1 cellular context compared by ENCODE assay signal in the genomic region with DNA sequence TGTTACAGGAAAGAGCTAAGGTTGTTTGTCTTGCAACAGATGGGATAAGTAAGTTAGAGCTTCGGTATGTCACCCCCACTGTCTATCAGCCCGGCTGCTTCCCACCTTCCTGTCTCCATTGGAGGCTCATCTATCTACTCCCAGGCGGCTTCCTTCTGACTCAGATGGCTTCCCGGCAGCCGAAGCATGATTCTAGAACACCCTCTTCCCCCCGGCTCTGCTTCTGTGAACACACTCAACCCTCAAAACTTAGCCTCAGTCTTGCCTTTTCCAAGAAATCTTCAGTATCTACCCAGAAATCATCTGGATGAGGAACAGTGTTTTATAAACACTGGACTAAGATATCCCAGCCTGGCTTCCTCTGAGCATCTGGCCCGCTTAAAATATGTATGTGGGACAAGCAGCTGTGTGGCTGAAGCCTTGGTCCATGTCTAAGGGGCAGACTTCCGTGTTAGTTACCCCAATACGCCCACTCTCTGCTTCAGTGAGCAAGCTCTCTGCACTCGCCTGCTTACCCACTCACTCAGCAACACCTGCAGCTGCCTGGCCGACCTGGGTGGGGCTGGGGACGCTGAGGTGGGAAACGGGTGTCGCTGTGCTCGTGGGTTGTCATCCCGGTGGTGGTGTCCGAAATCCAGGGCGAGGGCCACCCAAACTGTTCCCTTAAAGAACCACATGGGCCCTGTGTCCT.
TF ChIP-seq lines count a peak whose summit lies in the region.

No MANE protein-coding gene starts in this region.

TF ChIP-seq in GM12878, 131 proteins besides CTCF, POLR2A, EP300 and RAD21:
- TF ChIP-seq, protein P1, sequence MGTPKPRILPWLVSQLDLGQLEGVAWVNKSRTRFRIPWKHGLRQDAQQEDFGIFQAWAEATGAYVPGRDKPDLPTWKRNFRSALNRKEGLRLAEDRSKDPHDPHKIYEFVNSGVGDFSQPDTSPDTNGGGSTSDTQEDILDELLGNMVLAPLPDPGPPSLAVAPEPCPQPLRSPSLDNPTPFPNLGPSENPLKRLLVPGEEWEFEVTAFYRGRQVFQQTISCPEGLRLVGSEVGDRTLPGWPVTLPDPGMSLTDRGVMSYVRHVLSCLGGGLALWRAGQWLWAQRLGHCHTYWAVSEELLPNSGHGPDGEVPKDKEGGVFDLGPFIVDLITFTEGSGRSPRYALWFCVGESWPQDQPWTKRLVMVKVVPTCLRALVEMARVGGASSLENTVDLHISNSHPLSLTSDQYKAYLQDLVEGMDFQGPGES (IDR thresholded peaks at IDR 0.05), result no peak
- TF ChIP-seq ZNF622 (IDR thresholded peaks at IDR 0.05) (no peak), ZBED1 (IDR thresholded peaks at IDR 0.05; ENCODE audit: borderline replicate concordance) (no peak), KLF5 (IDR thresholded peaks at IDR 0.05; ENCODE audit: partially characterized antibody) (no peak), SIN3A (IDR thresholded peaks at IDR 0.05; ENCODE audit: low read depth, low read length) (no peak), KAT2A (conservative IDR thresholded peaks at IDR 0.05; ENCODE audit: control insufficient read depth, low read depth, low read length) (no peak), CREB1 (IDR thresholded peaks at IDR 0.05; ENCODE audit: low read depth) (no peak), NR2C1 (IDR thresholded peaks at IDR 0.05) (no peak), BMI1 (IDR thresholded peaks at IDR 0.05; ENCODE audit: borderline replicate concordance) (no peak), ASH2L (IDR thresholded peaks at IDR 0.05; ENCODE audit: borderline replicate concordance, low read depth) (no peak), ZNF217 (IDR thresholded peaks at IDR 0.05) (no peak)
- TF ChIP-seq, protein P2, sequence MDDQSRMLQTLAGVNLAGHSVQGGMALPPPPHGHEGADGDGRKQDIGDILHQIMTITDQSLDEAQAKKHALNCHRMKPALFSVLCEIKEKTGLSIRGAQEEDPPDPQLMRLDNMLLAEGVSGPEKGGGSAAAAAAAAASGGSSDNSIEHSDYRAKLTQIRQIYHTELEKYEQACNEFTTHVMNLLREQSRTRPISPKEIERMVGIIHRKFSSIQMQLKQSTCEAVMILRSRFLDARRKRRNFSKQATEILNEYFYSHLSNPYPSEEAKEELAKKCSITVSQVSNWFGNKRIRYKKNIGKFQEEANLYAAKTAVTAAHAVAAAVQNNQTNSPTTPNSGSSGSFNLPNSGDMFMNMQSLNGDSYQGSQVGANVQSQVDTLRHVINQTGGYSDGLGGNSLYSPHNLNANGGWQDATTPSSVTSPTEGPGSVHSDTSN (IDR thresholded peaks at IDR 0.05; ENCODE audit: insufficient replicate concordance, low read depth, low read length), result no peak
- TF ChIP-seq, protein P3, sequence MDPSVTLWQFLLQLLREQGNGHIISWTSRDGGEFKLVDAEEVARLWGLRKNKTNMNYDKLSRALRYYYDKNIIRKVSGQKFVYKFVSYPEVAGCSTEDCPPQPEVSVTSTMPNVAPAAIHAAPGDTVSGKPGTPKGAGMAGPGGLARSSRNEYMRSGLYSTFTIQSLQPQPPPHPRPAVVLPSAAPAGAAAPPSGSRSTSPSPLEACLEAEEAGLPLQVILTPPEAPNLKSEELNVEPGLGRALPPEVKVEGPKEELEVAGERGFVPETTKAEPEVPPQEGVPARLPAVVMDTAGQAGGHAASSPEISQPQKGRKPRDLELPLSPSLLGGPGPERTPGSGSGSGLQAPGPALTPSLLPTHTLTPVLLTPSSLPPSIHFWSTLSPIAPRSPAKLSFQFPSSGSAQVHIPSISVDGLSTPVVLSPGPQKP (IDR thresholded peaks at IDR 0.05; ENCODE audit: low read depth, low read length), result no peak
- TF ChIP-seq, protein P4, sequence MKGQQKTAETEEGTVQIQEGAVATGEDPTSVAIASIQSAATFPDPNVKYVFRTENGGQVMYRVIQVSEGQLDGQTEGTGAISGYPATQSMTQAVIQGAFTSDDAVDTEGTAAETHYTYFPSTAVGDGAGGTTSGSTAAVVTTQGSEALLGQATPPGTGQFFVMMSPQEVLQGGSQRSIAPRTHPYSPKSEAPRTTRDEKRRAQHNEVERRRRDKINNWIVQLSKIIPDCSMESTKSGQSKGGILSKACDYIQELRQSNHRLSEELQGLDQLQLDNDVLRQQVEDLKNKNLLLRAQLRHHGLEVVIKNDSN (IDR thresholded peaks at IDR 0.05; ENCODE audit: borderline replicate concordance, extremely low read length, insufficient read depth, low read depth, low read length), result no peak
- TF ChIP-seq, protein P5, sequence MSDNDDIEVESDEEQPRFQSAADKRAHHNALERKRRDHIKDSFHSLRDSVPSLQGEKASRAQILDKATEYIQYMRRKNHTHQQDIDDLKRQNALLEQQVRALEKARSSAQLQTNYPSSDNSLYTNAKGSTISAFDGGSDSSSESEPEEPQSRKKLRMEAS (IDR thresholded peaks at IDR 0.05; ENCODE audit: low read depth, low read length), result no peak
- TF ChIP-seq, protein P6, sequence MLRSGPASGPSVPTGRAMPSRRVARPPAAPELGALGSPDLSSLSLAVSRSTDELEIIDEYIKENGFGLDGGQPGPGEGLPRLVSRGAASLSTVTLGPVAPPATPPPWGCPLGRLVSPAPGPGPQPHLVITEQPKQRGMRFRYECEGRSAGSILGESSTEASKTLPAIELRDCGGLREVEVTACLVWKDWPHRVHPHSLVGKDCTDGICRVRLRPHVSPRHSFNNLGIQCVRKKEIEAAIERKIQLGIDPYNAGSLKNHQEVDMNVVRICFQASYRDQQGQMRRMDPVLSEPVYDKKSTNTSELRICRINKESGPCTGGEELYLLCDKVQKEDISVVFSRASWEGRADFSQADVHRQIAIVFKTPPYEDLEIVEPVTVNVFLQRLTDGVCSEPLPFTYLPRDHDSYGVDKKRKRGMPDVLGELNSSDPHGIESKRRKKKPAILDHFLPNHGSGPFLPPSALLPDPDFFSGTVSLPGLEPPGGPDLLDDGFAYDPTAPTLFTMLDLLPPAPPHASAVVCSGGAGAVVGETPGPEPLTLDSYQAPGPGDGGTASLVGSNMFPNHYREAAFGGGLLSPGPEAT (IDR thresholded peaks at IDR 0.05; ENCODE audit: low read depth), result no peak
